Comparison of ENCODE assay signal across 19 cellular contexts in genomic region chr15:58284293-58284692, GRCh38.
"Had no signal": no experiment of that assay in that cellular context is flagged by ENCODE, and none has a peak within 500 bp of the region (broad histone marks: within the 10 kb centered on the region; RNA-seq: fewer than 3 reads in every experiment).

No MANE protein-coding gene starts in this region.

- DNase-seq: activated CD4-positive, alpha-beta T cell treated with anti-CD3 and anti-CD28 coated beads for 36 hours; activated CD4-positive, alpha-beta T cell treated with anti-CD3 and anti-CD28 coated beads, Interleukin-2, amount 50 U/mL, for 48 hours; activated naive CD4-positive, alpha-beta T cell; activated T-cell treated with anti-CD3 and anti-CD28 coated beads for 4 hours; anterior cingulate cortex; central memory CD4-positive, alpha-beta T cell; heart left ventricle; nephron progenitor cell; occipital lobe; posterior cingulate gyrus; stimulated activated CD4-positive, alpha-beta T cell treated with anti-CD3 and anti-CD28 coated beads, Interleukin-15, amount 100 ng/mL, for 24 hours; stimulated activated CD4-positive, alpha-beta T cell treated with anti-CD3 and anti-CD28 coated beads, Interleukin-4, amount 100 ng/mL, for 1 hour; stimulated activated naive B cell treated with anti-CD40 and anti-IgM and Interleukin-4, amounts not matched to agents 10 μg/mL and 1 μg/mL and 100 μg/mL, for 72 hours; uterus had no signal

- H3K4me3 ChIP-seq: esophagus muscularis mucosa, gastroesophageal sphincter, heart left ventricle, skin epidermis, thoracic aorta, uterus had no signal

- H3K9me3 ChIP-seq: esophagus muscularis mucosa, gastroesophageal sphincter, heart left ventricle, thoracic aorta, uterus had no signal

- H3K36me3 ChIP-seq: esophagus muscularis mucosa, gastroesophageal sphincter, heart left ventricle, thoracic aorta, uterus had no signal

- H3K4me1 ChIP-seq: esophagus muscularis mucosa, gastroesophageal sphincter, uterus had no signal

- H3K27ac ChIP-seq: esophagus muscularis mucosa, gastroesophageal sphincter, heart left ventricle, skin epidermis, thoracic aorta, uterus had no signal

- H3K36me3 Mint-ChIP-seq: brain; stimulated activated naive B cell treated with anti-CD40 and anti-IgM and Interleukin-4, amounts not matched to agents 10 μg/mL and 1 μg/mL and 100 μg/mL, for 72 hours had no signal

- H3K4me1 Mint-ChIP-seq: brain; stimulated activated naive B cell treated with anti-CD40 and anti-IgM and Interleukin-4, amounts not matched to agents 10 μg/mL and 1 μg/mL and 100 μg/mL, for 72 hours had no signal

- H3K27me3 ChIP-seq: esophagus muscularis mucosa, gastroesophageal sphincter, heart left ventricle, uterus had no signal

- ATAC-seq: activated CD4-positive, alpha-beta T cell treated with anti-CD3 and anti-CD28 coated beads for 36 hours; gastroesophageal sphincter; heart left ventricle; stimulated activated naive B cell treated with anti-CD40 and anti-IgM and Interleukin-4, amounts not matched to agents 10 μg/mL and 1 μg/mL and 100 μg/mL, for 72 hours had no signal

- H3K4me3 Mint-ChIP-seq: activated CD4-positive, alpha-beta T cell treated with anti-CD3 and anti-CD28 coated beads for 36 hours; brain; nephron progenitor cell; stimulated activated naive B cell treated with anti-CD40 and anti-IgM and Interleukin-4, amounts not matched to agents 10 μg/mL and 1 μg/mL and 100 μg/mL, for 72 hours had no signal

- H3K27ac Mint-ChIP-seq: activated CD4-positive, alpha-beta T cell treated with anti-CD3 and anti-CD28 coated beads for 36 hours; brain; nephron progenitor cell; stimulated activated naive B cell treated with anti-CD40 and anti-IgM and Interleukin-4, amounts not matched to agents 10 μg/mL and 1 μg/mL and 100 μg/mL, for 72 hours had no signal

- H3K27me3 Mint-ChIP-seq: stimulated activated naive B cell treated with anti-CD40 and anti-IgM and Interleukin-4, amounts not matched to agents 10 μg/mL and 1 μg/mL and 100 μg/mL, for 72 hours had no signal

- H3K9me3 Mint-ChIP-seq: brain; nephron progenitor cell; stimulated activated naive B cell treated with anti-CD40 and anti-IgM and Interleukin-4, amounts not matched to agents 10 μg/mL and 1 μg/mL and 100 μg/mL, for 72 hours had no signal
